In the genomic region with DNA sequence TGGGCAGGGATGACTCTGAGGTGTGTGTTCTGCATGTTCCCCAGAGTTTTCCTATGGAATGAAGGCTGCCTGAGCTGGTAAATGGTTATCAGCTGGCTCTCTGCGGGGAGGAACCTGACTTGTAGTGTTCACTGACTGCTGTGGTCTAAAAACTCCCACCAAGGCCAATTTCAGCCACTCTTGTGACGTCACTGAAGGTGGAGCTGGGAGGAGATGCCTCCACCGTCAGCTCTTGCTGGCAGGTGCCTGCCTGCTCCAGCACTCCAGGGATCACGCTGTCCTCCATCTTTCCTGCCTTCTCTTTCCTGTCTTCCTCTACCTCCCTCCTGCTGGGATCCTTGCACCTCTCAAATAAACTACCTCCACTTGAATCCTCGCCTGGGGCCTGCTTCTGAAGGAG, we compare ENCODE assay signal across 1 cellular context.
TF ChIP-seq lines count a peak whose summit lies in the region.

No MANE protein-coding gene starts in this region.

TF ChIP-seq in GM23338, 12 proteins besides CTCF, POLR2A, EP300 and RAD21 (continued from another document):
- TF ChIP-seq ZNF462 (CRISPR knock-in tag; IDR thresholded peaks at IDR 0.05) = no peak
- TF ChIP-seq ZNF331 (CRISPR knock-in tag; IDR thresholded peaks at IDR 0.05; ENCODE audit: low read depth) = no peak
TF ChIP-seq in GM23338: peak in this region for 0.
